ENCODE assay signal across 26 cellular contexts in genomic region chrX:14641681-14642655, GRCh38.
"Had no signal": no experiment of that assay in that cellular context is flagged by ENCODE, and none has a peak within 500 bp of the region (broad histone marks: within the 10 kb centered on the region; RNA-seq: fewer than 3 reads in every experiment).

No MANE protein-coding gene starts in this region.

- ATAC-seq: activated CD8-positive, alpha-beta memory T cell treated with anti-CD3 and anti-CD28 coated beads, Interleukin-2, amount 10 ng/mL, durations not matched to agents 7 days and 5 days; activated T-cell treated with anti-CD3 and anti-CD28 coated beads, Interleukin-2, amount 50 U/mL, for 4 hours; T-helper 17 cell had no signal

- H3K4me1 ChIP-seq: Peyer's patch, SJCRH30 had no signal

- H3K27me3 ChIP-seq: brain microvascular endothelial cell, cardiac muscle cell, MG63, Peyer's patch, SJCRH30 had no signal

- H3K27ac ChIP-seq: brain microvascular endothelial cell, cardiac muscle cell, Peyer's patch, RWPE1, SJCRH30 had no signal

- H3K4me3 ChIP-seq: cardiac muscle cell, MG63, Peyer's patch, SJCRH30 had no signal

- H3K36me3 ChIP-seq: brain microvascular endothelial cell, cardiac muscle cell, MG63, Peyer's patch, SJCRH30 had no signal

- DNase-seq: activated B cell treated with CpG ODN at 0.5 μM for 24 hours; activated CD4-positive, alpha-beta T cell treated with anti-CD3 and anti-CD28 coated beads for 1 hour; activated CD4-positive, alpha-beta T cell treated with anti-CD3 and anti-CD28 coated beads, Interleukin-2, amount 10 ng/mL, durations not matched to agents 24 days and 14 days; activated CD4-positive, alpha-beta T cell treated with anti-CD3 and anti-CD28 coated beads, Interleukin-2, amount 50 U/mL, for 48 hours; activated CD8-positive, alpha-beta memory T cell treated with anti-CD3 and anti-CD28 coated beads, Interleukin-2, amount 10 ng/mL, durations not matched to agents 7 days and 5 days; activated effector memory CD4-positive, alpha-beta T cell treated with anti-CD3 and anti-CD28 coated beads, Interleukin-2, amount 50 U/mL, for 16 hours; activated naive CD4-positive, alpha-beta T cell treated with Interleukin-2 at 50 U/mL for 16 hours; activated T-cell treated with anti-CD3 and anti-CD28 coated beads, Interleukin-2, amount 50 U/mL, for 4 hours; amygdala; brain microvascular endothelial cell; cortex of kidney; MG63; MV-4-11; NCI-H1092 treated with DMSO at 0.1 percent for 48 hours; NCI-H1417 treated with DMSO at 0.1 percent for 48 hours; NCI-H1694 treated with DMSO at 0.1 percent for 48 hours; NCI-H2029 treated with DMSO at 0.1 percent for 48 hours; NCI-H345; NCI-H524; Peyer's patch; Right ventricle myocardium superior; SJCRH30; T-helper 17 cell; T-helper 9 cell had no signal

- H3K9me3 ChIP-seq: MG63, Peyer's patch, SJCRH30 had no signal
